Comparison of ENCODE assay signal across 23 cellular contexts in genomic region chr5:79008362-79008761, GRCh38. TPM values are rescaled to one million over a fixed set of nuclear protein-coding genes. Genes with fewer than 3 reads are reported as not detected.
DNase-seq lines count a peak whose midpoint lies in the region; ATAC-seq and TF ChIP-seq lines count a peak whose summit lies in the region.
"Had no signal": no experiment of that assay in that cellular context is flagged by ENCODE, and none has a peak within 500 bp of the region (broad histone marks: within the 10 kb centered on the region; RNA-seq: fewer than 3 reads in every experiment).

No MANE protein-coding gene starts in this region.

- POLR2A ChIA-PET in HCT116 (lab: Charles Lee) (no interaction called here), WTC11 (lab: Charles Lee) (no interaction called here)

- H3K9me3 ChIP-seq in HCT116 (ENCODE audit: control insufficient read depth in 1 of 2, insufficient read depth in 1 of 2, low read depth in 1 of 2, low read length in 2 of 2): no peaks in the 10 kb centered on the region
- H3K9me3 ChIP-seq: Caco-2, SJSA1 had no signal

- no peak for DNase-seq in HCT116 (ENCODE audit: low read depth, low spot score)
- peak; percentile 28 for DNase-seq in WTC11 (ENCODE audit: low spot score)
- peak; percentile 54 for DNase-seq in glutamatergic neuron
- no peak for DNase-seq in NK-92 (lab: John Stamatoyannopoulos, UW; ENCODE audit: unreplicated experiment)
- DNase-seq in iPS-NIHi11 (ENCODE audit: low spot score): no peak
- no peak for DNase-seq in GF-D8 (lab: John Stamatoyannopoulos, UW)
- no peak for DNase-seq in CD14-positive monocyte (ENCODE audit: low spot score)
- DNase-seq: C1 segment of cervical spinal cord; Caco-2; CD8-positive, alpha-beta T cell; DMS79 treated with DMSO at 0.1 percent for 48 hours; GOT3; Karpas-422; NCI-H1092 treated with DMSO at 0.1 percent for 48 hours; NCI-H1436; NCI-H187 treated with DMSO at 0.1 percent for 48 hours; NCI-H2171 treated with DMSO at 0.1 percent for 48 hours; NCI-H345; NCI-H510A treated with DMSO at 0.1 percent for 48 hours; PC-9 had no signal

- H3K27ac ChIP-seq in HCT116 (ENCODE audit: low read depth, low read length): no peak overlapping the region
- H3K27ac ChIP-seq: HL-60, PC-9, SJSA1 had no signal

- no peak overlapping the region for H3K27ac Mint-ChIP-seq in WTC11
- peak overlapping the region; percentile 4 for H3K27ac Mint-ChIP-seq in glutamatergic neuron (ENCODE audit: unreplicated experiment)
- no peak overlapping the region for H3K27ac Mint-ChIP-seq in CD14-positive monocyte
- H3K27ac Mint-ChIP-seq: CD8-positive, alpha-beta T cell had no signal

- H3K4me3 ChIP-seq in HCT116 (replicated peaks in 1 of 2; ENCODE audit: low read depth in 1 of 2, low read length in 2 of 2): no peak overlapping the region
- H3K4me3 ChIP-seq: PC-9, SJSA1 had no signal

- TF ChIP-seq RAD21 in HCT116 (IDR thresholded peaks at IDR 0.05; ENCODE audit: low read depth): peak; percentile 31; the same call in 1 of the 2 replicates

- no peaks in the 10 kb centered on the region for H3K4me1 ChIP-seq in HCT116 (ENCODE audit: control insufficient read depth in 1 of 2, insufficient read depth in 2 of 2, low read length in 2 of 2)
- H3K4me1 ChIP-seq: Caco-2 had no signal

- H4K20me1 ChIP-seq in HCT116 (ENCODE audit: insufficient read depth): no peaks in the 10 kb centered on the region

- ATAC-seq in HCT116 (peak; percentile 82), WTC11 (peak; percentile 91)
- ATAC-seq: CD8-positive, alpha-beta T cell; Right ventricle myocardium inferior had no signal

- H3K36me3 Mint-ChIP-seq in WTC11 (peaks cover 6% of the 10 kb centered on the region), glutamatergic neuron (ENCODE audit: unreplicated experiment) (peaks cover 7% of the 10 kb centered on the region), CD14-positive monocyte (no peaks in the 10 kb centered on the region)
- H3K36me3 Mint-ChIP-seq: CD8-positive, alpha-beta T cell had no signal

- H3K4me3 Mint-ChIP-seq in WTC11 (no peak overlapping the region), glutamatergic neuron (ENCODE audit: unreplicated experiment) (no peak overlapping the region), CD14-positive monocyte (no peak overlapping the region)
- H3K4me3 Mint-ChIP-seq: CD8-positive, alpha-beta T cell had no signal

- no peaks in the 10 kb centered on the region for H3K4me1 Mint-ChIP-seq in WTC11
- peaks cover 12% of the 10 kb centered on the region for H3K4me1 Mint-ChIP-seq in glutamatergic neuron (ENCODE audit: low read depth, unreplicated experiment)
- H3K4me1 Mint-ChIP-seq in CD14-positive monocyte: no peaks in the 10 kb centered on the region

- no peak for TF ChIP-seq POLR2A in HCT116 (IDR thresholded peaks at IDR 0.05; ENCODE audit: borderline replicate concordance, extremely low read depth, insufficient read depth, insufficient read length)

- RAD21 ChIA-PET in HCT116 (lab: Charles Lee; ENCODE audit: low non-redundant PET in 1 of 2, low total read pairs in 2 of 2, uncharacterized antibody in 2 of 2, unreplicated experiment in 2 of 2): interaction anchor here in 1 of 2 experiments (0.6 kb wide), 1 partner anchor 125 kb away, joined by 4 read pairs; no protein-coding TSS in a partner anchor

- TF ChIP-seq CTCF in HCT116 (IDR thresholded peaks at IDR 0.05 in 2 of 3, conservative IDR thresholded peaks at IDR 0.05 in 1 of 3; ENCODE audit: borderline replicate concordance in 1 of 3, insufficient read depth in 1 of 3, low read depth in 2 of 3, low read length in 2 of 3) (no peak), WTC11 (IDR thresholded peaks at IDR 0.05) (no peak), glutamatergic neuron (IDR thresholded peaks at IDR 0.05; ENCODE audit: partially characterized antibody, unreplicated experiment) (no peak), CD14-positive monocyte (IDR thresholded peaks at IDR 0.05) (no peak)

- H3K36me3 ChIP-seq in HCT116 (ENCODE audit: control insufficient read depth in 1 of 2, insufficient read depth in 2 of 2, low read length in 2 of 2): no peaks in the 10 kb centered on the region
- H3K36me3 ChIP-seq: SJSA1 had no signal

- no peak overlapping the region for H2AFZ ChIP-seq in HCT116 (ENCODE audit: low read depth, low read length, poor library complexity, severe bottlenecking)
- H2AFZ ChIP-seq: PC-9 had no signal

- no TSS peak for BruUV-seq in HCT116 (replicated peaks; lab: Mats Ljungman, UMichigan)

- H3K79me2 ChIP-seq in HCT116 (ENCODE audit: insufficient read depth, low read length): no peaks in the 10 kb centered on the region

- H3K9me3 Mint-ChIP-seq in WTC11 (peaks cover 21% of the 10 kb centered on the region), glutamatergic neuron (ENCODE audit: unreplicated experiment) (peaks cover 3% of the 10 kb centered on the region), CD14-positive monocyte (peaks cover 0 to 6% (median 2%) of the 10 kb centered on the region in 7 donors)

- CTCF ChIA-PET in HCT116 (lab: Charles Lee): interaction anchor here (1.3 to 2.7 kb wide), 4 partner anchors 11 to 125 kb away, joined by 4 to 19 read pairs (median 10); no protein-coding TSS in a partner anchor
- CTCF ChIA-PET in WTC11 (lab: Charles Lee): interaction anchor here (0.6 to 1.2 kb wide), 6 partner anchors 12 to 118 kb away, joined by 3 to 15 read pairs (median 4); partner anchors contain the start of gene ARSB

- no peaks in the 10 kb centered on the region for H3K9me2 ChIP-seq in HCT116 (ENCODE audit: insufficient read depth)

- H3K9ac ChIP-seq in HCT116 (ENCODE audit: low read length): no peak overlapping the region

- H3K27me3 Mint-ChIP-seq in WTC11 (ENCODE audit: low read depth) (no peaks in the 10 kb centered on the region), glutamatergic neuron (ENCODE audit: unreplicated experiment) (no peaks in the 10 kb centered on the region), CD14-positive monocyte (ENCODE audit: low read depth in 3 of 3) (peaks cover 2 to 4% (median 3%) of the 10 kb centered on the region in 3 donors)

- no peaks in the 10 kb centered on the region for H3K27me3 ChIP-seq in HCT116 (ENCODE audit: insufficient read depth, low read length)
- H3K27me3 ChIP-seq: SJSA1 had no signal

- H3K4me2 ChIP-seq in HCT116 (ENCODE audit: low read length): no peak overlapping the region
- H3K4me2 ChIP-seq: PC-9 had no signal

- intact Hi-C loops in HCT116 (cut with micrococcal nuclease): no loop called here
- intact Hi-C loops in CD14-positive monocyte (cut with micrococcal nuclease): no loop called here

TF ChIP-seq in HCT116, 20 proteins besides CTCF, POLR2A, EP300 and RAD21:
- TF ChIP-seq JUND (IDR thresholded peaks at IDR 0.05) (no peak), ZFX (IDR thresholded peaks at IDR 0.05) (no peak), EZH2 (IDR thresholded peaks at IDR 0.05) (no peak), ZNF274 (IDR thresholded peaks at IDR 0.05; ENCODE audit: low read depth, low read length) (no peak), FOSL1 (IDR thresholded peaks at IDR 0.05; ENCODE audit: low read depth) (no peak), CBX3 (IDR thresholded peaks at IDR 0.05; ENCODE audit: low read depth) (no peak), SRF (IDR thresholded peaks at IDR 0.05; ENCODE audit: low read depth) (no peak), SIN3A (IDR thresholded peaks at IDR 0.05; ENCODE audit: low read depth) (no peak), EGR1 (IDR thresholded peaks at IDR 0.05; ENCODE audit: low read depth) (no peak), CEBPB (IDR thresholded peaks at IDR 0.05; ENCODE audit: low read depth) (no peak), ATF3 (IDR thresholded peaks at IDR 0.05) (no peak), ELF1 (IDR thresholded peaks at IDR 0.05; ENCODE audit: borderline replicate concordance, low read depth) (no peak), SP1 (IDR thresholded peaks at IDR 0.05; ENCODE audit: low read depth) (no peak), MAX (IDR thresholded peaks at IDR 0.05) (no peak)

TF ChIP-seq in WTC11, 78 proteins besides CTCF, POLR2A, EP300 and RAD21 (continues in another document):
- TF ChIP-seq KAT7 (CRISPR knock-in tag; IDR thresholded peaks at IDR 0.05; ENCODE audit: borderline replicate concordance) (no peak), ZNF396 (CRISPR knock-in tag; IDR thresholded peaks at IDR 0.05; ENCODE audit: borderline replicate concordance) (no peak), TEAD1 (CRISPR knock-in tag; IDR thresholded peaks at IDR 0.05) (no peak), TEAD4 (CRISPR knock-in tag; IDR thresholded peaks at IDR 0.05) (no peak), SOX15 (CRISPR knock-in tag; IDR thresholded peaks at IDR 0.05) (no peak), PRRX2 (CRISPR knock-in tag; IDR thresholded peaks at IDR 0.05) (no peak), IRF2 (CRISPR knock-in tag; IDR thresholded peaks at IDR 0.05; ENCODE audit: borderline replicate concordance, low read depth) (no peak), AR (CRISPR knock-in tag; IDR thresholded peaks at IDR 0.05) (no peak), FOXP1 (CRISPR knock-in tag; IDR thresholded peaks at IDR 0.05; ENCODE audit: borderline replicate concordance) (no peak)

RNA-seq across cellular contexts. Expression of gene ARSB, which starts 23.3 kb away (rescaled TPM):
- 4.8 TPM for total RNA-seq in HCT116 (2021; ENCODE audit: unreplicated experiment)
- polyA plus RNA-seq in HCT116 (2012): 1.3 and 1.8 TPM in 2 replicates
- total RNA-seq in WTC11 (2021): 9.7 to 10.5 TPM (median 10.0 TPM) in 3 replicates
- 23.5 TPM for total RNA-seq in glutamatergic neuron (ENCODE audit: unreplicated experiment)
- polyA plus RNA-seq in CD14-positive monocyte: 10 to 100 TPM; 18.1 to 28.7 TPM

Comparison
In these comparisons a context has a peak if more than half of its experiments do, and no peak if none do; other contexts are left out.
1. DNase-seq: peak in WTC11 (single experiment) and glutamatergic neuron (single experiment); none in HCT116 (single experiment), NK-92 (single experiment), iPS-NIHi11 (single experiment), GF-D8 (single experiment) and CD14-positive monocyte (single experiment).